Comparison of ENCODE assay signal across 1 cellular context in the genomic region with DNA sequence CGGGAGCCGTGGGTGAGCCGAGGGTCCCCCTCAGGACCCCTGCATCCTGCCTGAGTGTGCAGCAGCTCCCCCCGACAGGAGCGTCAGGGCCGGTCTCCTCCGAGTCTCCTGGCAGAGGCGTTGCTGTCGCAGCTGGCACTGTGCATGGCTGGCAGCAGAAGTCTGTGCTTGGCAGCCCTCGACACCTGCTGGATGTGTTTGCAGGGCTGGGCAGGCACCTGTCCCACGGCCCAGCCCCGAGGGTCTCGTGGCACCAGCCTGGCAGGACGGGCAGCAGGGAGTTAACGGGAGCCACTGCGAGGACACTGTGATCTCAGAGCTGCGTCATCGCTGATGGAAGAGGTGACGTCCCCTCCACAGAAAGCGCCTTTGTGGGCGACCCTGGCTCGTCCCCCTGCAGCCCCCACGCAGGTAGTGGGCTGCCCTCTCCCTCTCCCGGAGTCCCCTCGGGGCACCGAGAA.
TF ChIP-seq lines count a peak whose summit lies in the region.

No MANE protein-coding gene starts in this region.

TF ChIP-seq in K562, 482 proteins besides CTCF, POLR2A, EP300 and RAD21:
- TF ChIP-seq KLF6 (CRISPR knock-in tag; IDR thresholded peaks at IDR 0.05; ENCODE audit: borderline replicate concordance) = no peak
- no peak for TF ChIP-seq ZNF232 (CRISPR knock-in tag; IDR thresholded peaks at IDR 0.05)
- TF ChIP-seq ATF1 (CRISPR knock-in tag; IDR thresholded peaks at IDR 0.05) = no peak
- TF ChIP-seq ATF1 (tag; IDR thresholded peaks at IDR 0.05) = 0 out of 2 replicates have a peak, but pooled peaks have one; percentile 30
- no peak for TF ChIP-seq RBM14 (IDR thresholded peaks at IDR 0.05; ENCODE audit: borderline replicate concordance, insufficient read depth, low read depth, low read length)
